Comparison of ENCODE assay signal across 24 cellular contexts in the genomic region with DNA sequence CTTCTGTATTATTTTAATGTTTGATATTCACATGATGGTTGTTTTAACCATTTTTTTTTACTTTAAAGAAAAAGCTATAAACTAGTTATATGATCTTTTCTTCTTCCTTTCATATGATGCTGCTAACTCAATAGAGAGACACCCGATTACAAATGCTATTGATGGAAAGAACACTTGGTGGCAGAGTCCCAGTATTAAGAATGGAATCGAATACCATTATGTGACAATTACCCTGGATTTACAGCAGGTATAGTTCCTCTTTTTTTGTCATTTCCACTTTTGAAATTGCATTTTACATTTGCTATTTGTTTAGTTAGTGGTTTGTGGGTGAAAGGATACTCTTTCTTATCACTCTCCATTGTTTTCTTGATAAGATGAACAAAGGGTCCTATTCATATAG.
"Had no signal": no experiment of that assay in that cellular context is flagged by ENCODE, and none has a peak within 500 bp of the region (broad histone marks: within the 10 kb centered on the region; RNA-seq: fewer than 3 reads in every experiment).

No MANE protein-coding gene starts in this region.

- H3K4me3 Mint-ChIP-seq: activated CD4-positive, alpha-beta memory T cell treated with anti-CD3 and anti-CD28 coated beads, Interleukin-2, amount 10 ng/mL, durations not matched to agents 7 days and 5 days; activated CD4-positive, alpha-beta T cell treated with anti-CD3 and anti-CD28 coated beads, Interleukin-2, amount 10 ng/mL, durations not matched to agents 24 days and 14 days; central memory CD8-positive, alpha-beta T cell; natural killer cell treated with Interleukin-12 subunit alpha and Interleukin-12 subunit beta and Interleukin-15 and Interleukin-18, amount 100 ng/mL, for 72 hours had no signal

- DNase-seq: activated CD4-positive, alpha-beta memory T cell treated with anti-CD3 and anti-CD28 coated beads, Interleukin-2, amount 10 ng/mL, durations not matched to agents 7 days and 5 days; activated CD4-positive, alpha-beta T cell treated with anti-CD3 and anti-CD28 coated beads, Interleukin-2, amount 10 ng/mL, durations not matched to agents 24 days and 14 days; activated CD4-positive, CD25-positive, alpha-beta regulatory T cell treated with anti-CD3 and anti-CD28 coated beads, Interleukin-2, amount 50 U/mL, for 72 hours; activated naive CD4-positive, alpha-beta T cell; activated T-cell treated with anti-CD3 and anti-CD28 coated beads, Interleukin-2, amount 50 U/mL, for 48 hours; dermis blood vessel endothelial cell; effector CD8-positive, alpha-beta T cell; kidney glomerular epithelial cell; lower lobe of right lung; mesendoderm; mucosa of descending colon; right lobe of liver; stimulated activated CD4-positive, alpha-beta T cell treated with anti-CD3 and anti-CD28 coated beads, Interleukin-4, amount 100 ng/mL, for 1 hour; stimulated activated naive CD8-positive, alpha-beta T cell treated with anti-CD3 and anti-CD28 coated beads, Interleukin-15, Interleukin-2, amounts not matched to agents 100 U/mL and 50 U/mL, for 24 hours; T-helper 2 cell; thyroid gland; upper lobe of left lung had no signal

- H3K27me3 Mint-ChIP-seq: activated CD4-positive, alpha-beta memory T cell treated with anti-CD3 and anti-CD28 coated beads, Interleukin-2, amount 10 ng/mL, durations not matched to agents 7 days and 5 days; activated CD4-positive, alpha-beta T cell treated with anti-CD3 and anti-CD28 coated beads, Interleukin-2, amount 10 ng/mL, durations not matched to agents 24 days and 14 days; central memory CD8-positive, alpha-beta T cell had no signal

- H3K4me1 Mint-ChIP-seq: activated CD4-positive, alpha-beta memory T cell treated with anti-CD3 and anti-CD28 coated beads, Interleukin-2, amount 10 ng/mL, durations not matched to agents 7 days and 5 days; activated CD4-positive, alpha-beta T cell treated with anti-CD3 and anti-CD28 coated beads, Interleukin-2, amount 10 ng/mL, durations not matched to agents 24 days and 14 days; central memory CD8-positive, alpha-beta T cell had no signal

- H3K27ac ChIP-seq: breast epithelium, gastroesophageal sphincter, lower lobe of right lung, right lobe of liver, thyroid gland, upper lobe of left lung, vagina had no signal

- H3K9me3 Mint-ChIP-seq: activated CD4-positive, alpha-beta memory T cell treated with anti-CD3 and anti-CD28 coated beads, Interleukin-2, amount 10 ng/mL, durations not matched to agents 7 days and 5 days; activated CD4-positive, alpha-beta T cell treated with anti-CD3 and anti-CD28 coated beads, Interleukin-2, amount 10 ng/mL, durations not matched to agents 24 days and 14 days; central memory CD8-positive, alpha-beta T cell; natural killer cell treated with Interleukin-12 subunit alpha and Interleukin-12 subunit beta and Interleukin-15 and Interleukin-18, amount 100 ng/mL, for 72 hours had no signal

- H3K36me3 Mint-ChIP-seq: activated naive CD4-positive, alpha-beta T cell treated with anti-CD3 and anti-CD28 coated beads, Interleukin-2, amount 50 U/mL, for 72 hours; natural killer cell treated with Interleukin-12 subunit alpha and Interleukin-12 subunit beta and Interleukin-15 and Interleukin-18, amount 100 ng/mL, for 72 hours had no signal

- ATAC-seq: activated naive CD4-positive, alpha-beta T cell treated with anti-CD3 and anti-CD28 coated beads, Interleukin-2, amount 50 U/mL, for 72 hours; gastroesophageal sphincter; left lobe of liver; lower lobe of right lung; mucosa of descending colon; natural killer cell treated with Interleukin-12 subunit alpha and Interleukin-12 subunit beta and Interleukin-15 and Interleukin-18, amount 100 ng/mL, for 72 hours; right lobe of liver; stimulated activated naive CD8-positive, alpha-beta T cell treated with anti-CD3 and anti-CD28 coated beads, Interleukin-15, Interleukin-2, amounts not matched to agents 100 U/mL and 50 U/mL, for 24 hours had no signal

- H3K27ac Mint-ChIP-seq: activated CD4-positive, alpha-beta memory T cell treated with anti-CD3 and anti-CD28 coated beads, Interleukin-2, amount 10 ng/mL, durations not matched to agents 7 days and 5 days; activated CD4-positive, alpha-beta T cell treated with anti-CD3 and anti-CD28 coated beads, Interleukin-2, amount 10 ng/mL, durations not matched to agents 24 days and 14 days; activated naive CD4-positive, alpha-beta T cell treated with anti-CD3 and anti-CD28 coated beads, Interleukin-2, amount 50 U/mL, for 72 hours; natural killer cell treated with Interleukin-12 subunit alpha and Interleukin-12 subunit beta and Interleukin-15 and Interleukin-18, amount 100 ng/mL, for 72 hours had no signal
